15 cellular contexts compared by ENCODE assay signal in the genomic region with DNA sequence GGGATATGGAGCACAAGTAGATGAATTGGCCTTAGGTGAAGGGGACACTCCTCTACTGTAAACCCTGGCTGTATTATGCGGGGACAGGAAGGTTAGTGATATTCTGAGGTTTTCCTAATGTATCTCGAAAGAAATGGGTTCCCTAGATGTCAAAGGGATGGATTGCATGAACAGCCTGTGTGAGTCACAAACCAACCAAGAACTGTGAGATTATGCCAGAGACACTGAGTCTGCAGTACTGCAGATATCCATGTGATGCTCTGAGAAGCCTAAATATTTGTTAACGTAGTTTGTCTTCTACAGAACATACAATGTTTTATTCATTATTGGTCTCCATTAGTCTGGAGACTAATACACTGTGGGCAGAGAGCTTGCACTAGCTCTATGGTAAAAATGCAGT.
"Had no signal": no experiment of that assay in that cellular context is flagged by ENCODE, and none has a peak within 500 bp of the region (broad histone marks: within the 10 kb centered on the region; RNA-seq: fewer than 3 reads in every experiment).

No MANE protein-coding gene starts in this region.

- H3K4me3 ChIP-seq: tibial nerve had no signal

- H3K27me3 Mint-ChIP-seq: activated CD8-positive, alpha-beta T cell treated with anti-CD3 and anti-CD28 coated beads for 36 hours; activated naive CD8-positive, alpha-beta T cell treated with anti-CD3 and anti-CD28 coated beads, Interleukin-2, amount 50 U/mL, for 24 hours; naive thymus-derived CD4-positive, alpha-beta T cell had no signal

- H3K27ac ChIP-seq: foreskin keratinocyte, tibial nerve, VCaP had no signal

- ATAC-seq: activated CD8-positive, alpha-beta T cell treated with anti-CD3 and anti-CD28 coated beads for 36 hours; activated naive CD8-positive, alpha-beta T cell treated with anti-CD3 and anti-CD28 coated beads, Interleukin-2, amount 50 U/mL, for 24 hours; foreskin keratinocyte; naive thymus-derived CD4-positive, alpha-beta T cell had no signal

- H3K4me1 ChIP-seq: foreskin keratinocyte, tibial nerve had no signal

- H3K27me3 ChIP-seq: foreskin keratinocyte, tibial nerve had no signal

- H3K36me3 ChIP-seq: tibial nerve had no signal

- H3K4me3 Mint-ChIP-seq: activated CD8-positive, alpha-beta T cell treated with anti-CD3 and anti-CD28 coated beads for 36 hours; activated naive CD8-positive, alpha-beta T cell treated with anti-CD3 and anti-CD28 coated beads, Interleukin-2, amount 50 U/mL, for 24 hours; activated T-helper 1 cell treated with anti-CD3 and anti-CD28 coated beads, Interleukin-12 subunit alpha, Interleukin-12 subunit beta, Interleukin-2, Interleukin-4 antibody, amounts not matched to agents 30 ng/mL and 10 ng/mL and 1 ng/mL, durations not matched to agents 14 hours and 24 hours and 36 hours; naive thymus-derived CD4-positive, alpha-beta T cell had no signal

- DNase-seq: activated CD4-positive, alpha-beta T cell treated with anti-CD3 and anti-CD28 coated beads for 4 hours; activated CD8-positive, alpha-beta memory T cell treated with anti-CD3 and anti-CD28 coated beads, Interleukin-2, amount 50 U/mL, for 48 hours; activated CD8-positive, alpha-beta T cell treated with anti-CD3 and anti-CD28 coated beads for 36 hours; activated naive CD4-positive, alpha-beta T cell; activated naive CD8-positive, alpha-beta T cell treated with anti-CD3 and anti-CD28 coated beads, Interleukin-2, amount 50 U/mL, for 24 hours; caudate nucleus; cortex of kidney; effector CD8-positive, alpha-beta T cell; naive thymus-derived CD4-positive, alpha-beta T cell; small intestine; T-helper 9 cell had no signal

- H3K27ac Mint-ChIP-seq: activated CD8-positive, alpha-beta T cell treated with anti-CD3 and anti-CD28 coated beads for 36 hours; activated naive CD8-positive, alpha-beta T cell treated with anti-CD3 and anti-CD28 coated beads, Interleukin-2, amount 50 U/mL, for 24 hours; activated T-helper 1 cell treated with anti-CD3 and anti-CD28 coated beads, Interleukin-12 subunit alpha, Interleukin-12 subunit beta, Interleukin-2, Interleukin-4 antibody, amounts not matched to agents 30 ng/mL and 10 ng/mL and 1 ng/mL, durations not matched to agents 14 hours and 24 hours and 36 hours had no signal
